17 cellular contexts compared by ENCODE assay signal in genomic region chr3:45783667-45784066, GRCh38. TPM values are rescaled to one million over a fixed set of nuclear protein-coding genes. Genes with fewer than 3 reads are reported as not detected.
"Had no signal": no experiment of that assay in that cellular context is flagged by ENCODE, and none has a peak within 500 bp of the region (broad histone marks: within the 10 kb centered on the region; RNA-seq: fewer than 3 reads in every experiment).

No MANE protein-coding gene starts in this region.

- H3K27me3 ChIP-seq: adrenal gland, cardiac muscle cell, upper lobe of left lung had no signal

- H3K4me1 Mint-ChIP-seq: activated naive CD4-positive, alpha-beta T cell treated with anti-CD3 and anti-CD28 coated beads, Interleukin-2, amount 50 U/mL, for 24 hours; stimulated activated naive CD8-positive, alpha-beta T cell treated with anti-CD3 and anti-CD28 coated beads, Interleukin-15, amount 100 ng/mL, for 72 hours had no signal

- H3K4me3 Mint-ChIP-seq: activated naive CD4-positive, alpha-beta T cell treated with anti-CD3 and anti-CD28 coated beads, Interleukin-2, amount 50 U/mL, for 24 hours; activated T-cell treated with anti-CD3 and anti-CD28 coated beads, Interleukin-2, amount 50 U/mL, for 24 hours; nephron progenitor cell; stimulated activated naive CD8-positive, alpha-beta T cell treated with anti-CD3 and anti-CD28 coated beads, Interleukin-15, amount 100 ng/mL, for 72 hours had no signal

- DNase-seq: activated CD4-positive, alpha-beta T cell treated with anti-CD3 and anti-CD28 coated beads, Interleukin-2, amount 50 U/mL, for 48 hours; activated T-cell treated with anti-CD3 and anti-CD28 coated beads, Interleukin-2, amount 50 U/mL, for 24 hours; esophagus squamous epithelium; hypothalamus; nephron progenitor cell; occipital lobe; psoas muscle; spleen; stimulated activated naive CD8-positive, alpha-beta T cell treated with anti-CD3 and anti-CD28 coated beads, Interleukin-15, amount 100 ng/mL, for 72 hours; T-helper 1 cell; T1000; upper lobe of left lung had no signal

- H3K4me3 ChIP-seq: adrenal gland, cardiac muscle cell, esophagus squamous epithelium, psoas muscle, spleen, upper lobe of left lung had no signal

- H3K27me3 Mint-ChIP-seq: activated T-cell treated with anti-CD3 and anti-CD28 coated beads, Interleukin-2, amount 50 U/mL, for 24 hours had no signal

- H3K4me1 ChIP-seq: adrenal gland, esophagus squamous epithelium, psoas muscle, spleen, upper lobe of left lung had no signal

- H3K9me3 Mint-ChIP-seq: activated naive CD4-positive, alpha-beta T cell treated with anti-CD3 and anti-CD28 coated beads, Interleukin-2, amount 50 U/mL, for 24 hours; activated T-cell treated with anti-CD3 and anti-CD28 coated beads, Interleukin-2, amount 50 U/mL, for 24 hours had no signal

- H3K36me3 ChIP-seq: adrenal gland, cardiac muscle cell, esophagus squamous epithelium, spleen, upper lobe of left lung had no signal

- H3K9me3 ChIP-seq: esophagus squamous epithelium, upper lobe of left lung had no signal

- H3K27ac ChIP-seq: adrenal gland, cardiac muscle cell, esophagus squamous epithelium, psoas muscle, spleen, upper lobe of left lung had no signal

- H3K27ac Mint-ChIP-seq: activated naive CD4-positive, alpha-beta T cell treated with anti-CD3 and anti-CD28 coated beads, Interleukin-2, amount 50 U/mL, for 24 hours; activated T-cell treated with anti-CD3 and anti-CD28 coated beads, Interleukin-2, amount 50 U/mL, for 24 hours; nephron progenitor cell; stimulated activated naive CD8-positive, alpha-beta T cell treated with anti-CD3 and anti-CD28 coated beads, Interleukin-15, amount 100 ng/mL, for 72 hours had no signal

- ATAC-seq: psoas muscle; sciatic nerve; stimulated activated naive CD8-positive, alpha-beta T cell treated with anti-CD3 and anti-CD28 coated beads, Interleukin-15, amount 100 ng/mL, for 72 hours had no signal

RNA-seq across cellular contexts. Expression of gene SLC6A20, which starts 12.7 kb away (rescaled TPM):
- total RNA-seq: fibroblast of villous mesenchyme had no signal
